In the genomic region with DNA sequence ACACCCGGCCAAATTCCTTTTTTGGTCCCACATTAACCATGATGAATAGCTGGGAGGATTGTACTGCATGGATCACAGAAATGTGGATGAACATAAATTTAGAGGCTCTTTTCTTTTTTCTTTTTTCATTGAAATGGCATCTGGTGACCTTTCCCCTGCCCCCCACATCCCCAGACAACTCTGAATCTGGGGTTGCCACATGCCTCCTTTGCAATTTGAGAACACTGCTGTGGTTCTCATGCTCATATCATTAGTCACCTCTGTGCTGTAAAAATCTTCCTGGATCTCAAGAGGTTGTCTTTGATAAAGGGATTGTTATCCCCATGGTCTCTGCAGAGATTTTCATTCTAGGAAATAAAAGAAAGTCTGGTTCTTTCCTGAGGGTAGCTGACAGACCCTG, we compare ENCODE assay signal across 2 cellular contexts.
TF ChIP-seq lines count a peak whose summit lies in the region.

No MANE protein-coding gene starts in this region.

TF ChIP-seq in A549, 52 proteins besides CTCF, POLR2A, EP300 and RAD21:
- TF ChIP-seq CHD4 (IDR thresholded peaks at IDR 0.05; ENCODE audit: borderline replicate concordance) (no peak), TP53 (CRISPR knock-in tag; IDR thresholded peaks at IDR 0.05) (no peak), RCOR1 (IDR thresholded peaks at IDR 0.05; ENCODE audit: low read depth, low read length) (no peak), JUNB (IDR thresholded peaks at IDR 0.05) (no peak), CEBPB (IDR thresholded peaks at IDR 0.05) (no peak), CBX8 (IDR thresholded peaks at IDR 0.05) (no peak), ZNF302 (CRISPR knock-in tag; IDR thresholded peaks at IDR 0.05) (no peak), ZSCAN20 (CRISPR knock-in tag; IDR thresholded peaks at IDR 0.05) (no peak), FOXS1 (CRISPR knock-in tag; IDR thresholded peaks at IDR 0.05) (no peak)
- TF ChIP-seq, protein P1, sequence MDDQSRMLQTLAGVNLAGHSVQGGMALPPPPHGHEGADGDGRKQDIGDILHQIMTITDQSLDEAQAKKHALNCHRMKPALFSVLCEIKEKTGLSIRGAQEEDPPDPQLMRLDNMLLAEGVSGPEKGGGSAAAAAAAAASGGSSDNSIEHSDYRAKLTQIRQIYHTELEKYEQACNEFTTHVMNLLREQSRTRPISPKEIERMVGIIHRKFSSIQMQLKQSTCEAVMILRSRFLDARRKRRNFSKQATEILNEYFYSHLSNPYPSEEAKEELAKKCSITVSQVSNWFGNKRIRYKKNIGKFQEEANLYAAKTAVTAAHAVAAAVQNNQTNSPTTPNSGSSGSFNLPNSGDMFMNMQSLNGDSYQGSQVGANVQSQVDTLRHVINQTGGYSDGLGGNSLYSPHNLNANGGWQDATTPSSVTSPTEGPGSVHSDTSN (IDR thresholded peaks at IDR 0.05) = no peak
TF ChIP-seq in A549: peak in this region for 0.

TF ChIP-seq in HepG2, 621 proteins besides CTCF, POLR2A, EP300 and RAD21:
- TF ChIP-seq, protein P2, sequence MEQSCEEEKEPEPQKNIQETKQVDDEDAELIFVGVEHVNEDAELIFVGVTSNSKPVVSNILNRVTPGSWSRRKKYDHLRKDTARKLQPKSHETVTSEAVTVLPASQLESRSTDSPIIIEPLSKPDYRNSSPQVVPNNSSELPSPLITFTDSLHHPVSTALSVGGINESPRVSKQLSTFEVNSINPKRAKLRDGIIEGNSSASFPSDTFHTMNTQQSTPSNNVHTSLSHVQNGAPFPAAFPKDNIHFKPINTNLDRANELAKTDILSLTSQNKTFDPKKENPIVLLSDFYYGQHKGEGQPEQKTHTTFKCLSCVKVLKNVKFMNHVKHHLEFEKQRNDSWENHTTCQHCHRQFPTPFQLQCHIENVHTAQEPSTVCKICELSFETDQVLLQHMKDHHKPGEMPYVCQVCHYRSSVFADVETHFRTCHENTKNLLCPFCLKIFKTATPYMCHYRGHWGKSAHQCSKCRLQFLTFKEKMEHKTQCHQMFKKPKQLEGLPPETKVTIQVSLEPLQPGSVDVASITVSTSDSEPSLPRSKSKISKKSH (CRISPR knock-in tag; IDR thresholded peaks at IDR 0.05; ENCODE audit: borderline replicate concordance) = no peak
- TF ChIP-seq, protein P3, sequence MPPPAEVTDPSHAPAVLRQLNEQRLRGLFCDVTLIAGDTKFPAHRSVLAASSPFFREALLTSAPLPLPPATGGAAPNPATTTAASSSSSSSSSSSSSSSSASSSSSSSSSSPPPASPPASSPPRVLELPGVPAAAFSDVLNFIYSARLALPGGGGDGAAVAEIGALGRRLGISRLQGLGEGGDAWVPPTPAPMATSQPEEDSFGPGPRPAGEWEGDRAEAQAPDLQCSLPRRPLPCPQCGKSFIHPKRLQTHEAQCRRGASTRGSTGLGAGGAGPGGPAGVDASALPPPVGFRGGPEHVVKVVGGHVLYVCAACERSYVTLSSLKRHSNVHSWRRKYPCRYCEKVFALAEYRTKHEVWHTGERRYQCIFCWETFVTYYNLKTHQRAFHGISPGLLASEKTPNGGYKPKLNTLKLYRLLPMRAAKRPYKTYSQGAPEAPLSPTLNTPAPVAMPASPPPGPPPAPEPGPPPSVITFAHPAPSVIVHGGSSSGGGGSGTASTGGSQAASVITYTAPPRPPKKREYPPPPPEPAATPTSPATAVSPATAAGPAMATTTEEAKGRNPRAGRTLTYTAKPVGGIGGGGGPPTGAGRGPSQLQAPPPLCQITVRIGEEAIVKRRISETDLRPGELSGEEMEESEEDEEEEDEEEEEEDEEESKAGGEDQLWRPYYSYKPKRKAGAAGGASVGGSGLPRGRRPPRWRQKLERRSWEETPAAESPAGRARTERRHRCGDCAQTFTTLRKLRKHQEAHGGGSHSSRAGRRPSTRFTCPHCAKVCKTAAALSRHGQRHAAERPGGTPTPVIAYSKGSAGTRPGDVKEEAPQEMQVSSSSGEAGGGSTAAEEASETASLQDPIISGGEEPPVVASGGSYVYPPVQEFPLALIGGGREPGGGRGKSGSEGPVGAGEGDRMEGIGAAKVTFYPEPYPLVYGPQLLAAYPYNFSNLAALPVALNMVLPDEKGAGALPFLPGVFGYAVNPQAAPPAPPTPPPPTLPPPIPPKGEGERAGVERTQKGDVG (CRISPR knock-in tag; IDR thresholded peaks at IDR 0.05; ENCODE audit: borderline replicate concordance) = no peak
- TF ChIP-seq ZNF451 (CRISPR knock-in tag; IDR thresholded peaks at IDR 0.05) (no peak), ZMYM4 (CRISPR knock-in tag; IDR thresholded peaks at IDR 0.05) (no peak), GATAD1 (CRISPR knock-in tag; IDR thresholded peaks at IDR 0.05) (no peak), EED (CRISPR knock-in tag; IDR thresholded peaks at IDR 0.05) (no peak), BCL6 (CRISPR knock-in tag; IDR thresholded peaks at IDR 0.05) (no peak), ZFP36L2 (CRISPR knock-in tag; IDR thresholded peaks at IDR 0.05) (no peak), ZNF326 (CRISPR knock-in tag; IDR thresholded peaks at IDR 0.05; ENCODE audit: borderline replicate concordance) (no peak), ZMAT3 (CRISPR knock-in tag; conservative IDR thresholded peaks at IDR 0.05) (no peak), RBM39 (IDR thresholded peaks at IDR 0.05; ENCODE audit: low read depth, low read length, poor library complexity, severe bottlenecking) (no peak), ARNTL (CRISPR knock-in tag; IDR thresholded peaks at IDR 0.05) (no peak), ZNF160 (CRISPR knock-in tag; IDR thresholded peaks at IDR 0.05) (no peak), GTF3A (CRISPR knock-in tag; conservative IDR thresholded peaks at IDR 0.05) (no peak), ZNF251 (CRISPR knock-in tag; IDR thresholded peaks at IDR 0.05) (no peak), ZNF20 (CRISPR knock-in tag; IDR thresholded peaks at IDR 0.05) (no peak)
- TF ChIP-seq, protein P4, sequence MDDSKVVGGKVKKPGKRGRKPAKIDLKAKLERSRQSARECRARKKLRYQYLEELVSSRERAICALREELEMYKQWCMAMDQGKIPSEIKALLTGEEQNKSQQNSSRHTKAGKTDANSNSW (CRISPR knock-in tag; IDR thresholded peaks at IDR 0.05; ENCODE audit: borderline replicate concordance) = no peak
- TF ChIP-seq, protein P5, sequence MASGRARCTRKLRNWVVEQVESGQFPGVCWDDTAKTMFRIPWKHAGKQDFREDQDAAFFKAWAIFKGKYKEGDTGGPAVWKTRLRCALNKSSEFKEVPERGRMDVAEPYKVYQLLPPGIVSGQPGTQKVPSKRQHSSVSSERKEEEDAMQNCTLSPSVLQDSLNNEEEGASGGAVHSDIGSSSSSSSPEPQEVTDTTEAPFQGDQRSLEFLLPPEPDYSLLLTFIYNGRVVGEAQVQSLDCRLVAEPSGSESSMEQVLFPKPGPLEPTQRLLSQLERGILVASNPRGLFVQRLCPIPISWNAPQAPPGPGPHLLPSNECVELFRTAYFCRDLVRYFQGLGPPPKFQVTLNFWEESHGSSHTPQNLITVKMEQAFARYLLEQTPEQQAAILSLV (CRISPR knock-in tag; IDR thresholded peaks at IDR 0.05; ENCODE audit: borderline replicate concordance) = no peak
